ENCODE assay signal across 19 cellular contexts in genomic region chr3:120683671-120684301, GRCh38. TPM values are rescaled to one million over a fixed set of nuclear protein-coding genes. Genes with fewer than 3 reads are reported as not detected.
DNase-seq lines count a peak whose midpoint lies in the region; ATAC-seq, FAIRE-seq and TF ChIP-seq lines count a peak whose summit lies in the region.
"Had no signal": no experiment of that assay in that cellular context is flagged by ENCODE, and none has a peak within 500 bp of the region (broad histone marks: within the 10 kb centered on the region; RNA-seq: fewer than 3 reads in every experiment).

No MANE protein-coding gene starts in this region.

- no peak for TF ChIP-seq CTCF in brain (conservative IDR thresholded peaks at IDR 0.05)
- TF ChIP-seq CTCF in HepG2 (CRISPR knock-in tag; IDR thresholded peaks at IDR 0.05), result no peak

- intact Hi-C loops in HepG2 (cut with micrococcal nuclease; ENCODE audit: unreplicated experiment) (no loop called here), left cardiac atrium (cut with DNase I) (no loop called here)

- H3K4me3 Mint-ChIP-seq in brain, result no peak overlapping the region
- H3K4me3 Mint-ChIP-seq: B cell; CD4-positive, alpha-beta memory T cell had no signal

- peak; percentile 73 for DNase-seq in DMS 273 treated with DMSO at 0.1 percent for 48 hours (lab: John Stamatoyannopoulos, UW)
- DNase-seq in HepG2 (ENCODE audit: low spot score), result no peak
- peak; percentile 16 for DNase-seq in small intestine
- no peak for DNase-seq in left cardiac atrium
- no peak for DNase-seq in NCI-H82 (lab: John Stamatoyannopoulos, UW)
- DNase-seq in NCI-H2171 treated with DMSO at 0.1 percent for 48 hours (lab: John Stamatoyannopoulos, UW), result no peak
- no peak for DNase-seq in NOMO-1 treated with DMSO at 0.1 percent for 48 hours (lab: John Stamatoyannopoulos, UW; ENCODE audit: unreplicated experiment)
- DNase-seq: CD4-positive, alpha-beta memory T cell; DMS153; EL; HCEC 1CT; NCI-H1436 treated with DMSO at 0.1 percent for 48 hours; NCI-H2081; NCI-H2227 treated with DMSO at 0.1 percent for 48 hours; NCI-H526 treated with DMSO at 0.1 percent for 48 hours; NK-92 treated with Interleukin-12 subunit alpha and Interleukin-12 subunit beta, amount 100 ng/mL, for 24 hours had no signal

- H3K4me2 ChIP-seq in HepG2 (ENCODE audit: low read depth, low read length), result no peak overlapping the region; the same call in 1 of the 2 replicates

- H3K27ac Mint-ChIP-seq in brain, result peak overlapping the region in 3 of 5 experiments; percentile 23 to 81 (median 40)
- H3K27ac Mint-ChIP-seq: B cell had no signal

- H3K9me3 ChIP-seq in HepG2 (ENCODE audit: low read length) (no peaks in the 10 kb centered on the region), small intestine (ENCODE audit: control insufficient read depth, low read depth) (no peaks in the 10 kb centered on the region)
- H3K9me3 ChIP-seq: SJSA1 had no signal

- TF ChIP-seq RAD21 in HepG2 (CRISPR knock-in tag; IDR thresholded peaks at IDR 0.05), result no peak

- TF ChIP-seq EP300 in HepG2 (IDR thresholded peaks at IDR 0.05; ENCODE audit: low read depth in 2 of 2, low read length in 2 of 2) (no peak), HepG2 (CRISPR knock-in tag; IDR thresholded peaks at IDR 0.05; ENCODE audit: borderline replicate concordance) (no peak)

- ATAC-seq in HepG2, result no peak
- ATAC-seq in left cardiac atrium, result no peak

- H3K27me3 ChIP-seq in HepG2 (ENCODE audit: control insufficient read depth in 1 of 2, insufficient read depth in 2 of 2, low read length in 2 of 2), result no peaks in the 10 kb centered on the region; a peak in 1 of 5 replicates
- no peaks in the 10 kb centered on the region for H3K27me3 ChIP-seq in small intestine (ENCODE audit: control insufficient read depth in 2 of 2, insufficient read depth in 2 of 2, low read length in 2 of 2)
- H3K27me3 ChIP-seq: SJSA1 had no signal

- FAIRE-seq in HepG2 (lab: Jason Lieb, UNC) (no peak), small intestine (lab: Jason Lieb, UNC) (no peak)

- peaks cover 41% of the 10 kb centered on the region for H3K4me1 Mint-ChIP-seq in brain

- no peaks in the 10 kb centered on the region for H4K20me1 ChIP-seq in HepG2 (ENCODE audit: insufficient read depth, low read length)

- H3K4me1 ChIP-seq in HepG2 (ENCODE audit: insufficient read depth, low read length), result peaks cover 42% of the 10 kb centered on the region
- H3K4me1 ChIP-seq in small intestine (ENCODE audit: control insufficient read depth in 2 of 2, insufficient read depth in 1 of 2, low read depth in 1 of 2, low read length in 1 of 2), result peaks cover 2 to 5% of the 10 kb centered on the region in 2 donors

- in situ Hi-C loops in HepG2 (cut with HindIII; ENCODE audit: extremely low pct_ligation_motif_present, low pct_unique_long_range_greater_than_20kb), result no loop called here

- peak overlapping the region; percentile 99 for H3K27ac ChIP-seq in HepG2 (ENCODE audit: extremely low read length, insufficient read depth, low read length)
- H3K27ac ChIP-seq in small intestine (ENCODE audit: low read depth in 1 of 2, low read length in 1 of 2), result no peak overlapping the region
- H3K27ac ChIP-seq: SJSA1 had no signal

- H3K36me3 ChIP-seq in HepG2 (replicated peaks in 1 of 2; ENCODE audit: control insufficient read depth in 1 of 2, insufficient read depth in 2 of 2, low read length in 2 of 2) (no peaks in the 10 kb centered on the region), small intestine (ENCODE audit: control insufficient read depth in 2 of 2, insufficient read depth in 2 of 2, low read length in 2 of 2) (no peaks in the 10 kb centered on the region)
- H3K36me3 ChIP-seq: SJSA1 had no signal

- no peak for TF ChIP-seq POLR2A in HepG2 (IDR thresholded peaks at IDR 0.05; ENCODE audit: insufficient read depth in 1 of 2, low read depth in 2 of 2, low read length in 2 of 2)

- 89% methylated on average over 3 of the region's 3 CpGs for WGBS in HepG2 (ENCODE audit: low lambda C conversion rate)
- 61 to 77% (median 65%) methylated on average over 3 of the region's 3 CpGs for WGBS in small intestine, 3 donors

- H2AFZ ChIP-seq in HepG2 (ENCODE audit: low read length), result no peak overlapping the region

- no TSS peak for BruUV-seq in HepG2 (replicated peaks; lab: Mats Ljungman, UMichigan)

- H3K9me3 Mint-ChIP-seq in brain, result peaks cover 0 to 13% (median 4%) of the 10 kb centered on the region in 5 experiments
- H3K9me3 Mint-ChIP-seq: CD4-positive, alpha-beta memory T cell had no signal

- H3K27me3 Mint-ChIP-seq in brain, result no peaks in the 10 kb centered on the region
- H3K27me3 Mint-ChIP-seq: B cell; CD4-positive, alpha-beta memory T cell had no signal

- CTCF ChIA-PET in HepG2 (lab: Yijun Ruan, JAX; ENCODE audit: low intra/inter-chr PET ratio, low total read pairs), result no interaction called here

- H3K9ac ChIP-seq in HepG2 (ENCODE audit: insufficient read depth, low read depth, low read length), result no peak overlapping the region

- H3K36me3 Mint-ChIP-seq in brain, result peaks cover 6% of the 10 kb centered on the region

- peaks cover 35% of the 10 kb centered on the region for H3K79me2 ChIP-seq in HepG2 (ENCODE audit: insufficient read depth, low read length)

- POLR2A ChIA-PET in HepG2 (lab: Yijun Ruan, JAX), result interaction anchor here (2.6 to 3.4 kb wide), 2 partner anchors 10 to 59 kb away, joined by 15 to 33 read pairs; partner anchors contain the start of genes GTF2E1 and RABL3

- H3K4me3 ChIP-seq in HepG2 (replicated peaks in 1 of 3; ENCODE audit: insufficient read depth in 1 of 3, low read depth in 2 of 3, low read length in 3 of 3) (no peak overlapping the region), small intestine (ENCODE audit: low read depth in 1 of 2, low read length in 2 of 2) (no peak overlapping the region)
- H3K4me3 ChIP-seq: SJSA1 had no signal

RNA-seq across cellular contexts. Expression of gene HGD, which starts 1.7 kb away (rescaled TPM):
- polyA plus RNA-seq in brain (ENCODE audit: insufficient read depth, low read depth, low replicate concordance), result not detected
- total RNA-seq in HepG2 (2016; rRNA removed; fragmentation: Illumina TruSeq; extraction: Trizol), result 265 and 319 TPM in 2 replicates
- 67.0 and 67.5 TPM in 2 replicates for total RNA-seq in HepG2 (2016; cell fraction: cytosol; rRNA removed; fragmentation: Illumina TruSeq; extraction: Trizol; ENCODE audit: low read depth)
- total RNA-seq in HepG2 (2016; cell fraction: insoluble cytoplasmic fraction; rRNA removed; fragmentation: Illumina TruSeq; extraction: Trizol), result 256 and 310 TPM in 2 replicates
- 82.1 and 92.3 TPM in 2 replicates for total RNA-seq in HepG2 (2016; cell fraction: membrane; rRNA removed; fragmentation: Illumina TruSeq; extraction: Trizol)
- total RNA-seq in HepG2 (2016; cell fraction: nucleus; rRNA removed; fragmentation: Illumina TruSeq; extraction: Trizol), result 282 and 300 TPM in 2 replicates
- polyA plus RNA-seq in HepG2 (2011; rRNA removed), result 398 and 420 TPM in 2 replicates
- 151 and 200 TPM in 2 replicates for polyA plus RNA-seq in HepG2 (2011; cell fraction: cytosol; rRNA removed)
- 745 and 782 TPM in 2 replicates for polyA plus RNA-seq in HepG2 (2011; cell fraction: nucleus; rRNA removed)
- polyA plus RNA-seq in HepG2 (2012), result 254 and 296 TPM in 2 replicates
- 44.7 and 45.8 TPM in 2 replicates for polyA plus RNA-seq in HepG2 (2016; cell fraction: cytosol; fragmentation: Illumina TruSeq; extraction: Trizol; ENCODE audit: low read depth)
- polyA plus RNA-seq in HepG2 (2016; cell fraction: insoluble cytoplasmic fraction; fragmentation: Illumina TruSeq; extraction: Trizol; ENCODE audit: low read depth), result 242 and 251 TPM in 2 replicates
- polyA plus RNA-seq in HepG2 (2016; cell fraction: membrane; fragmentation: Illumina TruSeq; extraction: Trizol; ENCODE audit: low read depth), result 51.1 and 52.9 TPM in 2 replicates
- polyA plus RNA-seq in HepG2 (2016; cell fraction: nucleus; fragmentation: Illumina TruSeq; extraction: Trizol; ENCODE audit: insufficient read depth, low read depth), result 287 and 304 TPM in 2 replicates
- polyA minus RNA-seq in HepG2 (2011; rRNA and poly(A)+ RNA removed; ENCODE audit: low replicate concordance), result 0.42 and 257 TPM in 2 replicates
- polyA minus RNA-seq in HepG2 (2011; cell fraction: cytosol; rRNA and poly(A)+ RNA removed), result 107 and 125 TPM in 2 replicates
- polyA minus RNA-seq in HepG2 (2011; cell fraction: nucleus; rRNA and poly(A)+ RNA removed), result 1,013 and 1,338 TPM in 2 replicates
- polyA plus RNA-seq in small intestine, result 10 to 100 TPM; 14.4 to 71.8 (median 46.2) TPM
- 1 to 10 TPM in 1 of 2 donors, not detected in 1; 1.5 TPM for total RNA-seq in left cardiac atrium
- total RNA-seq: SJSA1 had no signal
- polyA plus RNA-seq: CD4-positive, alpha-beta memory T cell had no signal

RNA-seq across cellular contexts. Expression of gene RABL3, which starts 58.5 kb away (rescaled TPM):
- polyA plus RNA-seq in brain (ENCODE audit: insufficient read depth, low read depth, low replicate concordance), result 7.0 TPM
- 31.9 and 48.3 TPM in 2 replicates for total RNA-seq in HepG2 (2016; rRNA removed; fragmentation: Illumina TruSeq; extraction: Trizol)
- total RNA-seq in HepG2 (2016; cell fraction: cytosol; rRNA removed; fragmentation: Illumina TruSeq; extraction: Trizol; ENCODE audit: low read depth), result 5.2 and 5.9 TPM in 2 replicates
- 31.0 and 46.6 TPM in 2 replicates for total RNA-seq in HepG2 (2016; cell fraction: insoluble cytoplasmic fraction; rRNA removed; fragmentation: Illumina TruSeq; extraction: Trizol)
- 8.3 and 9.8 TPM in 2 replicates for total RNA-seq in HepG2 (2016; cell fraction: membrane; rRNA removed; fragmentation: Illumina TruSeq; extraction: Trizol)
- total RNA-seq in HepG2 (2016; cell fraction: nucleus; rRNA removed; fragmentation: Illumina TruSeq; extraction: Trizol), result 16.0 and 17.0 TPM in 2 replicates
- 3.8 and 4.8 TPM in 2 replicates for polyA plus RNA-seq in HepG2 (2011; rRNA removed)
- 1.7 and 3.2 TPM in 2 replicates for polyA plus RNA-seq in HepG2 (2011; cell fraction: cytosol; rRNA removed)
- polyA plus RNA-seq in HepG2 (2011; cell fraction: nucleus; rRNA removed), result 1.3 and 2.1 TPM in 2 replicates
- polyA plus RNA-seq in HepG2 (2012), result 14.0 and 15.4 TPM in 2 replicates
- polyA plus RNA-seq in HepG2 (2016; cell fraction: cytosol; fragmentation: Illumina TruSeq; extraction: Trizol; ENCODE audit: low read depth), result 4.4 and 5.0 TPM in 2 replicates
- 44.8 and 45.3 TPM in 2 replicates for polyA plus RNA-seq in HepG2 (2016; cell fraction: insoluble cytoplasmic fraction; fragmentation: Illumina TruSeq; extraction: Trizol; ENCODE audit: low read depth)
- polyA plus RNA-seq in HepG2 (2016; cell fraction: membrane; fragmentation: Illumina TruSeq; extraction: Trizol; ENCODE audit: low read depth), result 5.6 and 7.1 TPM in 2 replicates
- 13.8 and 15.4 TPM in 2 replicates for polyA plus RNA-seq in HepG2 (2016; cell fraction: nucleus; fragmentation: Illumina TruSeq; extraction: Trizol; ENCODE audit: insufficient read depth, low read depth)
- polyA minus RNA-seq in HepG2 (2011; rRNA and poly(A)+ RNA removed; ENCODE audit: low replicate concordance), result 1.3 and 4.8 TPM in 2 replicates
- polyA minus RNA-seq in HepG2 (2011; cell fraction: cytosol; rRNA and poly(A)+ RNA removed), result 2.7 and 4.0 TPM in 2 replicates
- polyA minus RNA-seq in HepG2 (2011; cell fraction: nucleus; rRNA and poly(A)+ RNA removed), result 10.3 and 10.7 TPM in 2 replicates
- polyA plus RNA-seq in small intestine, result 10 to 100 TPM in 1 of 3 donors, 1 to 10 TPM in 2; 7.6 to 12.8 (median 7.6) TPM
- total RNA-seq in left cardiac atrium, result 10 to 100 TPM; 15.2 to 19.4 TPM

RNA-seq across cellular contexts. Expression of gene GTF2E1, which starts 58.8 kb away (rescaled TPM):
- polyA plus RNA-seq in brain (ENCODE audit: insufficient read depth, low read depth, low replicate concordance), result 4.9 TPM
- 21.5 and 29.0 TPM in 2 replicates for total RNA-seq in HepG2 (2016; rRNA removed; fragmentation: Illumina TruSeq; extraction: Trizol)
- 13.7 and 17.7 TPM in 2 replicates for total RNA-seq in HepG2 (2016; cell fraction: cytosol; rRNA removed; fragmentation: Illumina TruSeq; extraction: Trizol; ENCODE audit: low read depth)
- 19.8 and 26.6 TPM in 2 replicates for total RNA-seq in HepG2 (2016; cell fraction: insoluble cytoplasmic fraction; rRNA removed; fragmentation: Illumina TruSeq; extraction: Trizol)
- 8.6 and 13.7 TPM in 2 replicates for total RNA-seq in HepG2 (2016; cell fraction: membrane; rRNA removed; fragmentation: Illumina TruSeq; extraction: Trizol)
- total RNA-seq in HepG2 (2016; cell fraction: nucleus; rRNA removed; fragmentation: Illumina TruSeq; extraction: Trizol), result 11.6 and 16.6 TPM in 2 replicates
- polyA plus RNA-seq in HepG2 (2011; rRNA removed), result 7.7 and 8.3 TPM in 2 replicates
- 5.3 and 6.9 TPM in 2 replicates for polyA plus RNA-seq in HepG2 (2011; cell fraction: cytosol; rRNA removed)
- 2.2 and 4.6 TPM in 2 replicates for polyA plus RNA-seq in HepG2 (2011; cell fraction: nucleus; rRNA removed)
- polyA plus RNA-seq in HepG2 (2012), result 8.4 and 9.2 TPM in 2 replicates
- 0.76 and 1.3 TPM in 2 replicates for polyA plus RNA-seq in HepG2 (2016; cell fraction: cytosol; fragmentation: Illumina TruSeq; extraction: Trizol; ENCODE audit: low read depth)
- polyA plus RNA-seq in HepG2 (2016; cell fraction: insoluble cytoplasmic fraction; fragmentation: Illumina TruSeq; extraction: Trizol; ENCODE audit: low read depth), result 16.9 and 19.8 TPM in 2 replicates
- 3.4 and 3.9 TPM in 2 replicates for polyA plus RNA-seq in HepG2 (2016; cell fraction: membrane; fragmentation: Illumina TruSeq; extraction: Trizol; ENCODE audit: low read depth)
- polyA plus RNA-seq in HepG2 (2016; cell fraction: nucleus; fragmentation: Illumina TruSeq; extraction: Trizol; ENCODE audit: insufficient read depth, low read depth), result 13.4 and 14.7 TPM in 2 replicates
- polyA minus RNA-seq in HepG2 (2011; rRNA and poly(A)+ RNA removed; ENCODE audit: low replicate concordance), result 4.0 and 23.8 TPM in 2 replicates
- polyA minus RNA-seq in HepG2 (2011; cell fraction: cytosol; rRNA and poly(A)+ RNA removed), result 6.5 and 8.1 TPM in 2 replicates
- 7.3 and 14.3 TPM in 2 replicates for polyA minus RNA-seq in HepG2 (2011; cell fraction: nucleus; rRNA and poly(A)+ RNA removed)
- polyA plus RNA-seq in small intestine, result 1 to 10 TPM; 3.0 to 7.0 (median 3.6) TPM
- total RNA-seq in left cardiac atrium, result 10 to 100 TPM; 13.6 to 13.7 TPM

Comparison
In these comparisons a context has a peak if more than half of its experiments do, and no peak if none do; other contexts are left out.
1. DNase-seq: peak in DMS 273 treated with DMSO at 0.1 percent for 48 hours (single experiment) and small intestine (single experiment); none in HepG2 (single experiment), left cardiac atrium (single experiment), NCI-H82 (single experiment), NCI-H2171 treated with DMSO at 0.1 percent for 48 hours (single experiment) and NOMO-1 treated with DMSO at 0.1 percent for 48 hours (single experiment).
2. RNA of gene HGD, which starts 1.7 kb away (polyA plus RNA-seq): 44.7 to 782 TPM in HepG2 and 14.4 to 71.8 TPM in small intestine; not detected in brain (single experiment); every median in the first group is over 10 times any median in the second.